Comparison of ENCODE assay signal across 16 cellular contexts in genomic region chr7:78346824-78347223, GRCh38.
DNase-seq lines count a peak whose midpoint lies in the region; ATAC-seq, FAIRE-seq and TF ChIP-seq lines count a peak whose summit lies in the region.
"Had no signal": no experiment of that assay in that cellular context is flagged by ENCODE, and none has a peak within 500 bp of the region (broad histone marks: within the 10 kb centered on the region; RNA-seq: fewer than 3 reads in every experiment).

No MANE protein-coding gene starts in this region.

- no peak overlapping the region for H3K27ac Mint-ChIP-seq in activated CD8-positive, alpha-beta T cell treated with anti-CD3 and anti-CD28 coated beads, Interleukin-2, amount 10 ng/mL, durations not matched to agents 7 days and 5 days
- H3K27ac Mint-ChIP-seq: CD8-positive, alpha-beta memory T cell had no signal

- H3K4me2 ChIP-seq in OCI-LY7 (ENCODE audit: low read length) = no peak overlapping the region
- H3K4me2 ChIP-seq: BLaER1 had no signal

- no peak overlapping the region for H3K4me3 ChIP-seq in right cardiac atrium (ENCODE audit: low read length)
- peak overlapping the region; percentile 20 for H3K4me3 ChIP-seq in endocrine pancreas (ENCODE audit: control insufficient read depth, insufficient read depth, low read length)
- no peak overlapping the region for H3K4me3 ChIP-seq in pancreas
- H3K4me3 ChIP-seq in upper lobe of left lung = no peak overlapping the region
- H3K4me3 ChIP-seq in OCI-LY7 (ENCODE audit: low read depth, low read length, poor library complexity, severe bottlenecking) = no peak overlapping the region
- H3K4me3 ChIP-seq: BLaER1 had no signal

- H3K27me3 ChIP-seq in right cardiac atrium (ENCODE audit: control insufficient read depth, insufficient read depth) = no peaks in the 10 kb centered on the region
- H3K27me3 ChIP-seq in endocrine pancreas (ENCODE audit: control insufficient read depth, insufficient read depth, low read length) = no peaks in the 10 kb centered on the region
- no peaks in the 10 kb centered on the region for H3K27me3 ChIP-seq in pancreas
- no peaks in the 10 kb centered on the region for H3K27me3 ChIP-seq in upper lobe of left lung
- H3K27me3 ChIP-seq: BLaER1 had no signal

- peaks cover 1% of the 10 kb centered on the region for H3K4me1 ChIP-seq in right cardiac atrium (ENCODE audit: control insufficient read depth, insufficient read depth, low read length)
- H3K4me1 ChIP-seq in endocrine pancreas (ENCODE audit: control insufficient read depth, insufficient read depth, low read length) = peaks cover 31% of the 10 kb centered on the region
- no peaks in the 10 kb centered on the region for H3K4me1 ChIP-seq in pancreas
- peaks cover 0 to 22% (median 3%) of the 10 kb centered on the region in 4 donors for H3K4me1 ChIP-seq in upper lobe of left lung
- no peaks in the 10 kb centered on the region for H3K4me1 ChIP-seq in OCI-LY7 (ENCODE audit: insufficient read depth, low read length, poor library complexity, severe bottlenecking)
- H3K4me1 ChIP-seq: BLaER1 had no signal

- H3K9me2 ChIP-seq in OCI-LY7 (ENCODE audit: insufficient read depth, low read length) = no peaks in the 10 kb centered on the region

- intact Hi-C loops in Right ventricle myocardium superior (cut with DNase I) = no loop called here
- intact Hi-C loops in right cardiac atrium (cut with DNase I) = no loop called here
- intact Hi-C loops in pancreas (cut with DNase I) = no loop called here
- intact Hi-C loops in OCI-LY7 (cut with micrococcal nuclease; ENCODE audit: unreplicated experiment) = no loop called here

- no peak overlapping the region for H3K9ac ChIP-seq in endocrine pancreas (ENCODE audit: control insufficient read depth, insufficient read depth, low read length)
- H3K9ac ChIP-seq: BLaER1 had no signal

- 82% methylated on average over 4 of the region's 4 CpGs for WGBS in right cardiac atrium
- 46 to 52% methylated on average over 4 of the region's 4 CpGs for WGBS in pancreas, 2 donors
- WGBS in upper lobe of left lung, 2 donors = 55 to 57% methylated on average over 4 of the region's 4 CpGs

- no peaks in the 10 kb centered on the region for H3K9me3 Mint-ChIP-seq in activated CD8-positive, alpha-beta T cell treated with anti-CD3 and anti-CD28 coated beads, Interleukin-2, amount 10 ng/mL, durations not matched to agents 7 days and 5 days (ENCODE audit: insufficient read depth)

- BruUV-seq in OCI-LY7 (replicated peaks; lab: Mats Ljungman, UMichigan) = no TSS peak

- TF ChIP-seq EP300 in upper lobe of left lung (IDR thresholded peaks at IDR 0.05) = no peak

- H3K9me3 ChIP-seq in right cardiac atrium (ENCODE audit: control insufficient read depth, low read length) (no peaks in the 10 kb centered on the region), endocrine pancreas (ENCODE audit: control insufficient read depth, low read length) (no peaks in the 10 kb centered on the region), pancreas (no peaks in the 10 kb centered on the region), upper lobe of left lung (no peaks in the 10 kb centered on the region), OCI-LY7 (ENCODE audit: low read length) (no peaks in the 10 kb centered on the region)
- H3K9me3 ChIP-seq: BLaER1 had no signal

- no peaks in the 10 kb centered on the region for H3K4me1 Mint-ChIP-seq in activated CD8-positive, alpha-beta T cell treated with anti-CD3 and anti-CD28 coated beads, Interleukin-2, amount 10 ng/mL, durations not matched to agents 7 days and 5 days (ENCODE audit: low read depth)
- H3K4me1 Mint-ChIP-seq: CD8-positive, alpha-beta memory T cell had no signal

- no peak overlapping the region for H2AFZ ChIP-seq in OCI-LY7 (ENCODE audit: low read length)

- no peak for FAIRE-seq in pancreas (lab: Jason Lieb, UNC)
- FAIRE-seq: GM19239, HTR-8/SVneo had no signal

- CTCF ChIA-PET in OCI-LY7 (lab: Charles Lee; ENCODE audit: unreplicated experiment) = no interaction called here
- CTCF ChIA-PET in activated CD8-positive, alpha-beta T cell treated with anti-CD3 and anti-CD28 coated beads, Interleukin-2, amount 10 ng/mL, durations not matched to agents 7 days and 5 days (lab: Charles Lee) = no interaction called here

- POLR2A ChIA-PET in OCI-LY7 (lab: Charles Lee) = interaction anchor here (0.6 to 0.9 kb wide), 2 partner anchors 39 to 94 kb away, joined by 3 to 5 read pairs; no protein-coding TSS in a partner anchor
- POLR2A ChIA-PET in activated CD8-positive, alpha-beta T cell treated with anti-CD3 and anti-CD28 coated beads, Interleukin-2, amount 10 ng/mL, durations not matched to agents 7 days and 5 days (lab: Charles Lee) = no interaction called here

- TF ChIP-seq CTCF in pancreas (IDR thresholded peaks at IDR 0.05) (no peak), upper lobe of left lung (IDR thresholded peaks at IDR 0.05) (no peak), OCI-LY7 (conservative IDR thresholded peaks at IDR 0.05; ENCODE audit: low read length) (no peak)

- H3K4me3 Mint-ChIP-seq in activated CD8-positive, alpha-beta T cell treated with anti-CD3 and anti-CD28 coated beads, Interleukin-2, amount 10 ng/mL, durations not matched to agents 7 days and 5 days = no peak overlapping the region
- H3K4me3 Mint-ChIP-seq: CD8-positive, alpha-beta memory T cell had no signal

- DNase-seq in Right ventricle myocardium superior (no peak), right cardiac atrium (no peak), pancreas (no peak), upper lobe of left lung (no peak), OCI-LY7 (ENCODE audit: low spot score) (no peak)
- no peak for DNase-seq in activated CD8-positive, alpha-beta T cell treated with anti-CD3 and anti-CD28 coated beads, Interleukin-2, amount 10 ng/mL, durations not matched to agents 7 days and 5 days
- DNase-seq: 8988T; AML-193; CD8-positive, alpha-beta memory T cell; DMS53; GF-D8; HCEC 1CT had no signal

- no peaks in the 10 kb centered on the region for H4K20me1 ChIP-seq in OCI-LY7 (ENCODE audit: insufficient read depth, low read length)
- H4K20me1 ChIP-seq: BLaER1 had no signal

- no peak overlapping the region for H3K27ac ChIP-seq in right cardiac atrium (ENCODE audit: low read length)
- no peak overlapping the region for H3K27ac ChIP-seq in pancreas
- peak overlapping the region in 3 of 4 donors; percentile 18 to 26 (median 23) for H3K27ac ChIP-seq in upper lobe of left lung
- H3K27ac ChIP-seq in OCI-LY7 (ENCODE audit: low read depth, low read length, poor library complexity, severe bottlenecking) = no peak overlapping the region
- H3K27ac ChIP-seq: BLaER1 had no signal

- ATAC-seq in Right ventricle myocardium superior (ENCODE audit: poor library complexity) (peak; percentile 49), right cardiac atrium (no peak), pancreas (peak in 3 of 4 donors; percentile 14 to 66 (median 30)), upper lobe of left lung (ENCODE audit: low FRiP score in 2 of 2) (peak in 1 of 2 donors; percentile 67)
- no peak for ATAC-seq in activated CD8-positive, alpha-beta T cell treated with anti-CD3 and anti-CD28 coated beads, Interleukin-2, amount 10 ng/mL, durations not matched to agents 7 days and 5 days

- H3K27me3 Mint-ChIP-seq in activated CD8-positive, alpha-beta T cell treated with anti-CD3 and anti-CD28 coated beads, Interleukin-2, amount 10 ng/mL, durations not matched to agents 7 days and 5 days (ENCODE audit: low read depth) = no peaks in the 10 kb centered on the region
- H3K27me3 Mint-ChIP-seq: CD8-positive, alpha-beta memory T cell had no signal

- no peaks in the 10 kb centered on the region for H3K36me3 Mint-ChIP-seq in activated CD8-positive, alpha-beta T cell treated with anti-CD3 and anti-CD28 coated beads, Interleukin-2, amount 10 ng/mL, durations not matched to agents 7 days and 5 days (ENCODE audit: low read depth)
- H3K36me3 Mint-ChIP-seq: CD8-positive, alpha-beta memory T cell had no signal

- H3K36me3 ChIP-seq in endocrine pancreas (ENCODE audit: control insufficient read depth, insufficient read depth, low read length) (no peaks in the 10 kb centered on the region), pancreas (no peaks in the 10 kb centered on the region), upper lobe of left lung (no peaks in the 10 kb centered on the region), OCI-LY7 (ENCODE audit: insufficient read depth, low read length) (no peaks in the 10 kb centered on the region)
- H3K36me3 ChIP-seq: BLaER1 had no signal

- H3K79me2 ChIP-seq in OCI-LY7 (ENCODE audit: insufficient read depth, low read depth, low read length) = no peaks in the 10 kb centered on the region

- no peak for TF ChIP-seq POLR2A in upper lobe of left lung (IDR thresholded peaks at IDR 0.05)

Comparison
In these comparisons a context has a peak if more than half of its experiments do, and no peak if none do; other contexts are left out.
1. ATAC-seq: peak in Right ventricle myocardium superior (single experiment) and pancreas (3 of 4); none in right cardiac atrium (0 of 2) and activated CD8-positive, alpha-beta T cell treated with anti-CD3 and anti-CD28 coated beads, Interleukin-2, amount 10 ng/mL, durations not matched to agents 7 days and 5 days (single experiment).
2. H3K27ac ChIP-seq: peak in upper lobe of left lung (3 of 4); none in right cardiac atrium (single experiment), pancreas (0 of 4) and OCI-LY7 (single experiment).